ENCODE assay signal across 9 cellular contexts in the genomic region with DNA sequence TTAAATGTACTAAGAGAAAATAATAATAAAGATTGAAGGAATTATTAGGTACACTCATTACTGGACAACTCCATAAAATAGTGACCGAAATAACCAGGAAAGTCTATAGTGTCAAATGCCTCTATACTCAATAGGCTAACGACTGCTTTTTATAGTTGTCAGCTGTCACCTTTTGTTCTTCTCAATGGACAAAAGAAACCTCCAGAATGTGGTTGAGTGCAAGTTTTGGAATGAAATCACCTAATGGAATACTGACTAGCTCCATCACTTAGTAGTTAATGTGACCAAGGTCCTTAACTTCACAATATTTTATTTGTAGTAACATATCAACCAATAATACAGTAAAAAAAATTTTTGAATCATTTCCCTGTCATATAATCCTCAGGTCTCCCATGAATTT.
"Had no signal": no experiment of that assay in that cellular context is flagged by ENCODE, and none has a peak within 500 bp of the region (broad histone marks: within the 10 kb centered on the region; RNA-seq: fewer than 3 reads in every experiment).

No MANE protein-coding gene starts in this region.

- H3K9me3 ChIP-seq: HAP-1 had no signal

- H3K4me3 ChIP-seq: GM23248, HAP-1 had no signal

- DNase-seq: GM23248, GOT3, H7, HFFc6, IMR-90 had no signal

- ATAC-seq: HCT116, HepG2 had no signal

- H3K36me3 ChIP-seq: HAP-1 had no signal

- H3K27ac ChIP-seq: GM23248, HL-60 had no signal

- H3K4me3 Mint-ChIP-seq: HFFc6 had no signal

- H3K9me3 Mint-ChIP-seq: HFFc6 had no signal

- H3K27ac Mint-ChIP-seq: HFFc6 had no signal
